ENCODE assay signal across 9 cellular contexts in genomic region chr19:34310494-34310981, GRCh38. TPM values are rescaled to one million over a fixed set of nuclear protein-coding genes. Genes with fewer than 3 reads are reported as not detected.
A peak's percentile ranks its signal among the peaks of the same experiment; 100 is the strongest.
DNase-seq lines count a peak whose midpoint lies in the region; ATAC-seq and TF ChIP-seq lines count a peak whose summit lies in the region.
"Had no signal": no experiment of that assay in that cellular context is flagged by ENCODE, and none has a peak within 500 bp of the region (broad histone marks: within the 10 kb centered on the region; RNA-seq: fewer than 3 reads in every experiment).

No MANE protein-coding gene starts in this region.

- intact Hi-C loops in Panc1 (cut with micrococcal nuclease; ENCODE audit: unreplicated experiment): no loop called here
- intact Hi-C loops in left colon (cut with DNase I, micrococcal nuclease): no loop called here
- intact Hi-C loops in aorta (cut with DNase I): no loop called here
- intact Hi-C loops in posterior vena cava (cut with DNase I): no loop called here

- H3K27ac ChIP-seq in Panc1 (ENCODE audit: low read length) (no peak overlapping the region), aorta (ENCODE audit: low read depth in 1 of 2, low read length in 2 of 2) (no peak overlapping the region)
- H3K27ac ChIP-seq: WERI-Rb-1 had no signal

- BruUV-seq in Panc1 (replicated peaks; lab: Mats Ljungman, UMichigan): no TSS peak

- CTCF ChIA-PET in Panc1 (lab: Charles Lee): no interaction called here

- H3K4me1 Mint-ChIP-seq in stimulated activated naive CD8-positive, alpha-beta T cell treated with anti-CD3 and anti-CD28 coated beads, Interleukin-15, Interleukin-2, amounts not matched to agents 100 ng/mL and 50 ng/mL, for 24 hours (ENCODE audit: low read depth): peaks cover 53% of the 10 kb centered on the region

- 33 to 40% methylated on average over 6 of the region's 6 CpGs for WGBS in aorta, 2 donors

- no peak overlapping the region for H3K4me3 ChIP-seq in Panc1 (ENCODE audit: low read depth in 2 of 2, low read length in 2 of 2)
- H3K4me3 ChIP-seq in aorta (ENCODE audit: low read length in 2 of 2): no peak overlapping the region

- H3K9me3 ChIP-seq in Panc1 (ENCODE audit: control insufficient read depth, insufficient read depth, low read depth, low read length) (no peaks in the 10 kb centered on the region), aorta (ENCODE audit: control insufficient read depth, low read length) (no peaks in the 10 kb centered on the region)

- no peaks in the 10 kb centered on the region for H3K27me3 Mint-ChIP-seq in stimulated activated naive CD8-positive, alpha-beta T cell treated with anti-CD3 and anti-CD28 coated beads, Interleukin-15, Interleukin-2, amounts not matched to agents 100 ng/mL and 50 ng/mL, for 24 hours

- no peak for TF ChIP-seq CTCF in Panc1 (IDR thresholded peaks at IDR 0.05)

- H3K4me1 ChIP-seq in Panc1 (ENCODE audit: control insufficient read depth, insufficient read depth, low read length) (no peaks in the 10 kb centered on the region), aorta (ENCODE audit: control insufficient read depth in 1 of 2, insufficient read depth in 2 of 2, low read length in 2 of 2) (peaks cover 0 to 3% of the 10 kb centered on the region in 2 donors)

- POLR2A ChIA-PET in Panc1 (lab: Charles Lee): interaction anchor here (0.5 to 0.6 kb wide), 2 partner anchors 16 to 24 kb away, joined by 3 to 4 read pairs; no protein-coding TSS in a partner anchor

- H3K36me3 Mint-ChIP-seq in stimulated activated naive CD8-positive, alpha-beta T cell treated with anti-CD3 and anti-CD28 coated beads, Interleukin-15, Interleukin-2, amounts not matched to agents 100 ng/mL and 50 ng/mL, for 24 hours (ENCODE audit: low read depth): peaks cover 10% of the 10 kb centered on the region

- H3K27ac Mint-ChIP-seq in stimulated activated naive CD8-positive, alpha-beta T cell treated with anti-CD3 and anti-CD28 coated beads, Interleukin-15, Interleukin-2, amounts not matched to agents 100 ng/mL and 50 ng/mL, for 24 hours: peak overlapping the region; percentile 59

- no peak for DNase-seq in stimulated activated naive CD8-positive, alpha-beta T cell treated with anti-CD3 and anti-CD28 coated beads, Interleukin-15, Interleukin-2, amounts not matched to agents 100 U/mL and 50 U/mL, for 24 hours
- no peak for DNase-seq in Panc1 (ENCODE audit: low read depth, low spot score)
- peak; percentile 49 to 66 for DNase-seq in left colon
- DNase-seq in aorta: no peak
- DNase-seq in posterior vena cava (ENCODE audit: low spot score): no peak
- no peak for DNase-seq in central memory CD4-positive, alpha-beta T cell
- DNase-seq: WERI-Rb-1 had no signal

- no peaks in the 10 kb centered on the region for H3K9me3 Mint-ChIP-seq in stimulated activated naive CD8-positive, alpha-beta T cell treated with anti-CD3 and anti-CD28 coated beads, Interleukin-15, Interleukin-2, amounts not matched to agents 100 ng/mL and 50 ng/mL, for 24 hours

- no peak for ATAC-seq in stimulated activated naive CD8-positive, alpha-beta T cell treated with anti-CD3 and anti-CD28 coated beads, Interleukin-15, Interleukin-2, amounts not matched to agents 100 U/mL and 50 U/mL, for 24 hours
- peak; percentile 45; the same call in 1 of the 2 replicates for ATAC-seq in Panc1
- peak; percentile 65 for ATAC-seq in left colon
- ATAC-seq in aorta (ENCODE audit: low FRiP score): peak; percentile 33
- no peak for ATAC-seq in HG02623 (IDR thresholded peaks at IDR 0.05; ENCODE audit: unreplicated experiment)

- H3K36me3 ChIP-seq in Panc1 (ENCODE audit: control insufficient read depth, insufficient read depth, low read length) (no peaks in the 10 kb centered on the region), aorta (ENCODE audit: control insufficient read depth in 1 of 2, insufficient read depth in 2 of 2, low read length in 1 of 2) (no peaks in the 10 kb centered on the region)

- in situ Hi-C loops in Panc1 (cut with HindIII; ENCODE audit: low pct_unique_long_range_greater_than_20kb, low sequenced_read_pairs): no loop called here

- no peak overlapping the region for H3K4me3 Mint-ChIP-seq in stimulated activated naive CD8-positive, alpha-beta T cell treated with anti-CD3 and anti-CD28 coated beads, Interleukin-15, Interleukin-2, amounts not matched to agents 100 ng/mL and 50 ng/mL, for 24 hours

- no peaks in the 10 kb centered on the region for H3K27me3 ChIP-seq in Panc1 (ENCODE audit: control insufficient read depth, insufficient read depth, low read length)
- H3K27me3 ChIP-seq in aorta (ENCODE audit: control insufficient read depth in 1 of 2, insufficient read depth in 2 of 2, low read length in 1 of 2): no peaks in the 10 kb centered on the region

RNA-seq across cellular contexts. Expression of gene GPI, which starts 54.5 kb away (rescaled TPM):
- total RNA-seq in Panc1 (2021; ENCODE audit: unreplicated experiment) (370 TPM), left colon (100 to 1,000 TPM; 265 to 364 TPM), aorta (100 to 1,000 TPM; 131 to 197 TPM), posterior vena cava (100 to 1,000 TPM; 176 to 206 TPM)
- 700 TPM for polyA plus RNA-seq in Panc1 (2012; ENCODE audit: insufficient read length)
- 100 to 1,000 TPM in 1 of 2 donors, 10 to 100 TPM in 1; 51.0 to 128 TPM for polyA plus RNA-seq in aorta

RNA-seq across cellular contexts. Expression of gene GARRE1, which starts 56.2 kb away (rescaled TPM):
- total RNA-seq in Panc1 (2021; ENCODE audit: unreplicated experiment) (19.7 TPM), left colon (10 to 100 TPM; 19.6 to 22.0 TPM), aorta (10 to 100 TPM; 49.0 to 73.2 TPM), posterior vena cava (10 to 100 TPM; 23.3 to 31.1 TPM)
- polyA plus RNA-seq in Panc1 (2012; ENCODE audit: insufficient read length): 23.8 TPM
- polyA plus RNA-seq in aorta: 10 to 100 TPM in 1 of 2 donors, 1 to 10 TPM in 1; 3.0 to 11.3 TPM

Comparison
In these comparisons a context has a peak if more than half of its experiments do, and no peak if none do; other contexts are left out.
1. ATAC-seq: peak in Panc1 (single experiment), left colon (single experiment) and aorta (single experiment); none in stimulated activated naive CD8-positive, alpha-beta T cell treated with anti-CD3 and anti-CD28 coated beads, Interleukin-15, Interleukin-2, amounts not matched to agents 100 U/mL and 50 U/mL, for 24 hours (single experiment) and HG02623 (single experiment).
2. DNase-seq: peak in left colon (2 of 2); none in stimulated activated naive CD8-positive, alpha-beta T cell treated with anti-CD3 and anti-CD28 coated beads, Interleukin-15, Interleukin-2, amounts not matched to agents 100 U/mL and 50 U/mL, for 24 hours (single experiment), Panc1 (single experiment), aorta (0 of 2), posterior vena cava (single experiment) and central memory CD4-positive, alpha-beta T cell (single experiment).